In genomic region chr19:35828694-35829301, GRCh38 we compare ENCODE assay signal across 1 cellular context.
TF ChIP-seq lines count a peak whose summit lies in the region.

No MANE protein-coding gene starts in this region.

TF ChIP-seq in HepG2, 621 proteins besides CTCF, POLR2A, EP300 and RAD21 (continued from another document and continues in another):
- TF ChIP-seq MTF2 (CRISPR knock-in tag; IDR thresholded peaks at IDR 0.05; ENCODE audit: borderline replicate concordance) (peak; percentile 69; the same call in 1 of the 2 replicates), NFAT5 (CRISPR knock-in tag; IDR thresholded peaks at IDR 0.05) (peak; percentile 98), ZNF552 (CRISPR knock-in tag; IDR thresholded peaks at IDR 0.05; ENCODE audit: borderline replicate concordance) (0 out of 2 replicates have a peak, but pooled peaks have one; percentile 33), ZNF564 (CRISPR knock-in tag; IDR thresholded peaks at IDR 0.05) (0 out of 2 replicates have a peak, but pooled peaks have one; percentile 45), NFYB (CRISPR knock-in tag; IDR thresholded peaks at IDR 0.05) (peak; percentile 31; the same call in 1 of the 2 replicates), NFIB (CRISPR knock-in tag; IDR thresholded peaks at IDR 0.05; ENCODE audit: borderline replicate concordance) (no peak), HOXA9 (CRISPR knock-in tag; IDR thresholded peaks at IDR 0.05; ENCODE audit: borderline replicate concordance) (peak; percentile 95), CENPBD1 (CRISPR knock-in tag; IDR thresholded peaks at IDR 0.05; ENCODE audit: borderline replicate concordance, low read depth) (no peak), BRF2 (CRISPR knock-in tag; IDR thresholded peaks at IDR 0.05) (no peak), SNRNP70 (IDR thresholded peaks at IDR 0.05; ENCODE audit: low read depth, low read length) (no peak), ZNF660 (CRISPR knock-in tag; IDR thresholded peaks at IDR 0.05; ENCODE audit: borderline replicate concordance, low read depth) (peak; percentile 80; the same call in 1 of the 2 replicates), ZNF609 (CRISPR knock-in tag; IDR thresholded peaks at IDR 0.05; ENCODE audit: borderline replicate concordance) (no peak), HNF4G (IDR thresholded peaks at IDR 0.05; ENCODE audit: borderline replicate concordance, low read depth, low read length) (no peak), HNF4G (CRISPR knock-in tag; IDR thresholded peaks at IDR 0.05; ENCODE audit: borderline replicate concordance, low read depth) (peak; percentile 72; the same call in 1 of the 2 replicates), CC2D1A (CRISPR knock-in tag; IDR thresholded peaks at IDR 0.05) (no peak), MYNN (CRISPR knock-in tag; IDR thresholded peaks at IDR 0.05; ENCODE audit: low read depth) (peak; percentile 95; the same call in 1 of the 2 replicates), KLF12 (CRISPR knock-in tag; IDR thresholded peaks at IDR 0.05; ENCODE audit: borderline replicate concordance) (peak; percentile 80; the same call in 1 of the 2 replicates), ZNF142 (CRISPR knock-in tag; IDR thresholded peaks at IDR 0.05) (0 out of 2 replicates have a peak, but pooled peaks have one; percentile 64), ZNF570 (CRISPR knock-in tag; IDR thresholded peaks at IDR 0.05; ENCODE audit: borderline replicate concordance) (no peak), ZNF577 (CRISPR knock-in tag; IDR thresholded peaks at IDR 0.05; ENCODE audit: borderline replicate concordance, low read depth) (no peak), ZNF10 (CRISPR knock-in tag; IDR thresholded peaks at IDR 0.05; ENCODE audit: borderline replicate concordance, low read depth) (no peak), POLR2AphosphoS2 (IDR thresholded peaks at IDR 0.05; ENCODE audit: low read depth, low read length) (no peak), ZFP36 (IDR thresholded peaks at IDR 0.05; ENCODE audit: borderline replicate concordance, low read depth, low read length, partially characterized antibody) (no peak), TERF1 (CRISPR knock-in tag; IDR thresholded peaks at IDR 0.05) (no peak), PBX3 (CRISPR knock-in tag; IDR thresholded peaks at IDR 0.05; ENCODE audit: borderline replicate concordance) (peak; percentile 67; the same call in 1 of the 2 replicates), ETV5 (CRISPR knock-in tag; IDR thresholded peaks at IDR 0.05; ENCODE audit: borderline replicate concordance) (peak; percentile 64), MLLT10 (CRISPR knock-in tag; IDR thresholded peaks at IDR 0.05) (no peak), ZNF678 (CRISPR knock-in tag; IDR thresholded peaks at IDR 0.05) (no peak), ZNF446 (CRISPR knock-in tag; IDR thresholded peaks at IDR 0.05) (peak; percentile 84; the same call in 1 of the 2 replicates), ZSCAN30 (CRISPR knock-in tag; IDR thresholded peaks at IDR 0.05) (peak; percentile 88; the same call in 1 of the 2 replicates), ZFP82 (CRISPR knock-in tag; IDR thresholded peaks at IDR 0.05; ENCODE audit: borderline replicate concordance) (peak; percentile 76; the same call in 1 of the 2 replicates), FOXC1 (CRISPR knock-in tag; IDR thresholded peaks at IDR 0.05; ENCODE audit: borderline replicate concordance) (peak; percentile 94), SOX6 (IDR thresholded peaks at IDR 0.05) (no peak), SOX6 (CRISPR knock-in tag; IDR thresholded peaks at IDR 0.05) (no peak), NR2F6 (IDR thresholded peaks at IDR 0.05) (no peak), NR2F6 (CRISPR knock-in tag; IDR thresholded peaks at IDR 0.05) (peak; percentile 64), SNAI1 (CRISPR knock-in tag; IDR thresholded peaks at IDR 0.05; ENCODE audit: borderline replicate concordance) (peak; percentile 47; the same call in 1 of the 2 replicates), TIGD3 (CRISPR knock-in tag; IDR thresholded peaks at IDR 0.05; ENCODE audit: borderline replicate concordance) (peak; percentile 95; the same call in 1 of the 2 replicates)
